In genomic region chr11:71430166-71430565, GRCh38 we compare ENCODE assay signal across 2 cellular contexts.
TF ChIP-seq lines count a peak whose summit lies in the region.

No MANE protein-coding gene starts in this region.

TF ChIP-seq in HepG2, 621 proteins besides CTCF, POLR2A, EP300 and RAD21:
- TF ChIP-seq ZKSCAN1 (IDR thresholded peaks at IDR 0.05; ENCODE audit: low read length): no peak
- TF ChIP-seq ZNF7 (CRISPR knock-in tag; IDR thresholded peaks at IDR 0.05): peak; percentile 96
- TF ChIP-seq ZNF629 (CRISPR knock-in tag; conservative IDR thresholded peaks at IDR 0.05): no peak
- no peak for TF ChIP-seq HNRNPH1 (optimal IDR thresholded peaks at IDR 0.05; ENCODE audit: low read depth, low read length)
- no peak for TF ChIP-seq FOXO4 (CRISPR knock-in tag; conservative IDR thresholded peaks at IDR 0.05)

TF ChIP-seq in K562, 482 proteins besides CTCF, POLR2A, EP300 and RAD21:
- TF ChIP-seq ZFP36 (IDR thresholded peaks at IDR 0.05; ENCODE audit: low read depth, low read length, partially characterized antibody) (peak; percentile 44), HSF4 (CRISPR knock-in tag; IDR thresholded peaks at IDR 0.05; ENCODE audit: borderline replicate concordance) (no peak)
